In the genomic region with DNA sequence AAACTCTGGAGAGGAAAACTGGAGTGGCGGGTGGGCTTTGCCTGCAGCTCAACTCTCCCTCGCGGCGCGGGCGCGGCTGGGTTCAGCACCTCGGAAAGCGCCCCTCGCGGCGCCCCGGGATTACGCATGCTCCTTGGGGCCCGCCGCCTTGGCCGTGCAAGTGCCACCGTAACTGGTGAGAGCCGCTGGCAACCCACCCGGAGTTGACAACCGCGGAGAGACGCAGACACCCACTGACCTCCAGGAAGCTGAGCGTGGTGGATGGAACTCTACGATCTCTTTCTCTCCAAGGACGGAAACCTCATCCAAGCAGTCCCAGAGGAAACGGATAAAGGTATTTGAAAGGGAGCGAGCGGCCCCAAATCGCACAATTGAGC, we compare ENCODE assay signal across 8 cellular contexts. TPM values are rescaled to one million over a fixed set of nuclear protein-coding genes. Genes with fewer than 3 reads are reported as not detected.
DNase-seq lines count a peak whose midpoint lies in the region; ATAC-seq and TF ChIP-seq lines count a peak whose summit lies in the region.
"Had no signal": no experiment of that assay in that cellular context is flagged by ENCODE, and none has a peak within 500 bp of the region (broad histone marks: within the 10 kb centered on the region; RNA-seq: fewer than 3 reads in every experiment).

No MANE protein-coding gene starts in this region.

- TF ChIP-seq CTCF in fibroblast of lung (conservative IDR thresholded peaks at IDR 0.05 in 1 of 2, IDR thresholded peaks at IDR 0.05 in 1 of 2; ENCODE audit: low read depth in 1 of 2, low read length in 2 of 2): no peak
- TF ChIP-seq CTCF in tibial nerve (IDR thresholded peaks at IDR 0.05): peak in 2 of 5 experiments; percentile 45 to 46

- H2AFZ ChIP-seq in fibroblast of lung (ENCODE audit: low read length): peak overlapping the region; percentile 58

- H3K4me1 ChIP-seq in fibroblast of lung (ENCODE audit: control insufficient read depth, extremely low read depth, insufficient read depth, low read length) (no peaks in the 10 kb centered on the region), tibial nerve (peaks cover 0 to 20% (median 4%) of the 10 kb centered on the region in 4 donors)

- H3K4me3 Mint-ChIP-seq in naive thymus-derived CD8-positive, alpha-beta T cell: peak overlapping the region in 2 of 10 donors; percentile 15 to 25
- H3K4me3 Mint-ChIP-seq: activated naive CD4-positive, alpha-beta T cell treated with anti-CD3 and anti-CD28 coated beads, Interleukin-2, amount 50 U/mL, for 24 hours had no signal

- no peaks in the 10 kb centered on the region for H3K9me3 ChIP-seq in fibroblast of lung (ENCODE audit: control insufficient read depth, insufficient read depth, low read depth, low read length)
- H3K9me3 ChIP-seq in tibial nerve: no peaks in the 10 kb centered on the region

- peaks cover 16 to 72% (median 53%) of the 10 kb centered on the region in 5 donors for H3K27me3 Mint-ChIP-seq in naive thymus-derived CD8-positive, alpha-beta T cell

- peaks cover 0 to 8% (median 0%) of the 10 kb centered on the region in 4 donors for H3K4me1 Mint-ChIP-seq in naive thymus-derived CD8-positive, alpha-beta T cell

- peak overlapping the region; percentile 96 for H3K4me2 ChIP-seq in fibroblast of lung (ENCODE audit: extremely low read depth, insufficient read depth, low read length)

- no peaks in the 10 kb centered on the region for H3K79me2 ChIP-seq in fibroblast of lung (ENCODE audit: control insufficient read depth, insufficient read depth, low read length)

- no peaks in the 10 kb centered on the region for H3K9me3 Mint-ChIP-seq in naive thymus-derived CD8-positive, alpha-beta T cell
- H3K9me3 Mint-ChIP-seq: activated naive CD4-positive, alpha-beta T cell treated with anti-CD3 and anti-CD28 coated beads, Interleukin-2, amount 50 U/mL, for 24 hours had no signal

- WGBS in tibial nerve, 2 donors: 2 to 4% methylated on average over 21 to 29 of the region's 30 CpGs

- H3K27me3 ChIP-seq in fibroblast of lung (ENCODE audit: control insufficient read depth, insufficient read depth, low read length): peaks cover 36% of the 10 kb centered on the region
- peaks cover 0 to 57% of the 10 kb centered on the region in 2 donors for H3K27me3 ChIP-seq in tibial nerve

- POLR2A ChIA-PET in naive thymus-derived CD8-positive, alpha-beta T cell (lab: Charles Lee): no interaction called here

- H3K27ac ChIP-seq in fibroblast of lung (ENCODE audit: insufficient read depth, low read length) (no peak overlapping the region), tibial nerve (no peak overlapping the region)

- no peak for TF ChIP-seq POLR2A in tibial nerve (IDR thresholded peaks at IDR 0.05)

- H3K4me3 ChIP-seq in fibroblast of lung (replicated peaks in 1 of 4; ENCODE audit: control extremely low read depth in 1 of 4, insufficient read depth in 1 of 4, low read depth in 3 of 4, low read length in 4 of 4) (peak overlapping the region; percentile 47 to 73 (median 57)), tibial nerve (peak overlapping the region in 1 of 4 donors; percentile 37)

- ATAC-seq in GM18498 (IDR thresholded peaks at IDR 0.05; ENCODE audit: unreplicated experiment) (peak; percentile 42), GM21825 (IDR thresholded peaks at IDR 0.05; ENCODE audit: unreplicated experiment) (no peak)
- ATAC-seq in naive thymus-derived CD8-positive, alpha-beta T cell: peak; percentile 42 to 53

- H3K9ac ChIP-seq in fibroblast of lung (ENCODE audit: insufficient read depth, low read length): no peak overlapping the region

- peak overlapping the region in 1 of 10 donors; percentile 34 for H3K27ac Mint-ChIP-seq in naive thymus-derived CD8-positive, alpha-beta T cell
- H3K27ac Mint-ChIP-seq: activated naive CD4-positive, alpha-beta T cell treated with anti-CD3 and anti-CD28 coated beads, Interleukin-2, amount 50 U/mL, for 24 hours had no signal

- TF ChIP-seq EP300 in tibial nerve (IDR thresholded peaks at IDR 0.05): no peak

- no peaks in the 10 kb centered on the region for H4K20me1 ChIP-seq in fibroblast of lung (ENCODE audit: control insufficient read depth, extremely low read depth, insufficient read depth, low read length)

- H3K36me3 ChIP-seq in fibroblast of lung (ENCODE audit: control insufficient read depth, insufficient read depth, low read length): no peaks in the 10 kb centered on the region
- H3K36me3 ChIP-seq in tibial nerve: no peaks in the 10 kb centered on the region

- DNase-seq in LHCN-M2 (ENCODE audit: low read depth): peak; percentile 48
- DNase-seq in activated CD8-positive, alpha-beta memory T cell treated with anti-CD3 and anti-CD28 coated beads for 48 hours (ENCODE audit: low read depth in 2 of 3, low spot score in 2 of 3): peak; percentile 20 to 25 (median 25)
- DNase-seq in fibroblast of lung (ENCODE audit: low read depth in 2 of 2): peak; percentile 68 to 69
- peak in 8 of 10 donors; percentile 8 to 66 (median 32) for DNase-seq in naive thymus-derived CD8-positive, alpha-beta T cell
- DNase-seq in tibial nerve (ENCODE audit: low spot score in 2 of 2): peak; percentile 11 to 15

- no peaks in the 10 kb centered on the region for H3K36me3 Mint-ChIP-seq in naive thymus-derived CD8-positive, alpha-beta T cell
- H3K36me3 Mint-ChIP-seq: activated naive CD4-positive, alpha-beta T cell treated with anti-CD3 and anti-CD28 coated beads, Interleukin-2, amount 50 U/mL, for 24 hours had no signal

RNA-seq across cellular contexts. Expression of a gene that starts 0.2 kb away (rescaled TPM):
- total RNA-seq in LHCN-M2 (2014; rRNA removed) (not detected in 2 replicates), fibroblast of lung (not detected in 2 replicates), tibial nerve (not detected)
- polyA plus RNA-seq in LHCN-M2 (2012): not detected
- not detected in 2 replicates for polyA plus RNA-seq in fibroblast of lung
- not detected in 2 replicates for polyA plus RNA-seq in fibroblast of lung (2012)
- not detected in 2 replicates for polyA minus RNA-seq in fibroblast of lung (ENCODE audit: low replicate concordance)
- total RNA-seq in naive thymus-derived CD8-positive, alpha-beta T cell: not detected
- not detected for polyA plus RNA-seq in naive thymus-derived CD8-positive, alpha-beta T cell

RNA-seq across cellular contexts. Expression of a gene that starts 44.2 kb away (rescaled TPM):
- total RNA-seq in LHCN-M2 (2014; rRNA removed) (8.2 and 11.6 TPM in 2 replicates), fibroblast of lung (6.4 and 10.7 TPM in 2 replicates), tibial nerve (10 to 100 TPM in 2 of 4 donors, 1 to 10 TPM in 2; 7.1 to 10.4 (median 9.7) TPM)
- polyA plus RNA-seq in LHCN-M2 (2012): 47.3 TPM
- polyA plus RNA-seq in fibroblast of lung: 35.9 and 44.8 TPM in 2 replicates
- 22.0 and 30.9 TPM in 2 replicates for polyA plus RNA-seq in fibroblast of lung (2012)
- polyA minus RNA-seq in fibroblast of lung (ENCODE audit: low replicate concordance): 68.3 and 81.3 TPM in 2 replicates
- under 1 TPM in 1 of 2 experiments, not detected in 1; 0.05 TPM for total RNA-seq in naive thymus-derived CD8-positive, alpha-beta T cell
- not detected for polyA plus RNA-seq in naive thymus-derived CD8-positive, alpha-beta T cell

RNA-seq across cellular contexts. Expression of a gene that starts 48.5 kb away (rescaled TPM):
- total RNA-seq in LHCN-M2 (2014; rRNA removed) (0.19 TPM in 1 of 2 replicates, not detected in the other), fibroblast of lung (under 0.01 TPM in 2 replicates), tibial nerve (not detected)
- not detected for polyA plus RNA-seq in LHCN-M2 (2012)
- polyA plus RNA-seq in fibroblast of lung: 0.03 TPM in 1 of 2 replicates, not detected in the other
- polyA plus RNA-seq in fibroblast of lung (2012): not detected in 2 replicates
- polyA minus RNA-seq in fibroblast of lung (ENCODE audit: low replicate concordance): not detected in 2 replicates
- under 1 TPM in 1 of 2 experiments, not detected in 1; 0.93 TPM for total RNA-seq in naive thymus-derived CD8-positive, alpha-beta T cell
- polyA plus RNA-seq in naive thymus-derived CD8-positive, alpha-beta T cell: not detected

Comparison
In these comparisons a context has a peak if more than half of its experiments do, and no peak if none do; other contexts are left out.
1. DNase-seq: peak in every context shown above with its lines; median percentile 68 in fibroblast of lung; 48 in LHCN-M2; 32 in naive thymus-derived CD8-positive, alpha-beta T cell; 25 in activated CD8-positive, alpha-beta memory T cell treated with anti-CD3 and anti-CD28 coated beads for 48 hours; 13 in tibial nerve.